16 cellular contexts compared by ENCODE assay signal in the genomic region with DNA sequence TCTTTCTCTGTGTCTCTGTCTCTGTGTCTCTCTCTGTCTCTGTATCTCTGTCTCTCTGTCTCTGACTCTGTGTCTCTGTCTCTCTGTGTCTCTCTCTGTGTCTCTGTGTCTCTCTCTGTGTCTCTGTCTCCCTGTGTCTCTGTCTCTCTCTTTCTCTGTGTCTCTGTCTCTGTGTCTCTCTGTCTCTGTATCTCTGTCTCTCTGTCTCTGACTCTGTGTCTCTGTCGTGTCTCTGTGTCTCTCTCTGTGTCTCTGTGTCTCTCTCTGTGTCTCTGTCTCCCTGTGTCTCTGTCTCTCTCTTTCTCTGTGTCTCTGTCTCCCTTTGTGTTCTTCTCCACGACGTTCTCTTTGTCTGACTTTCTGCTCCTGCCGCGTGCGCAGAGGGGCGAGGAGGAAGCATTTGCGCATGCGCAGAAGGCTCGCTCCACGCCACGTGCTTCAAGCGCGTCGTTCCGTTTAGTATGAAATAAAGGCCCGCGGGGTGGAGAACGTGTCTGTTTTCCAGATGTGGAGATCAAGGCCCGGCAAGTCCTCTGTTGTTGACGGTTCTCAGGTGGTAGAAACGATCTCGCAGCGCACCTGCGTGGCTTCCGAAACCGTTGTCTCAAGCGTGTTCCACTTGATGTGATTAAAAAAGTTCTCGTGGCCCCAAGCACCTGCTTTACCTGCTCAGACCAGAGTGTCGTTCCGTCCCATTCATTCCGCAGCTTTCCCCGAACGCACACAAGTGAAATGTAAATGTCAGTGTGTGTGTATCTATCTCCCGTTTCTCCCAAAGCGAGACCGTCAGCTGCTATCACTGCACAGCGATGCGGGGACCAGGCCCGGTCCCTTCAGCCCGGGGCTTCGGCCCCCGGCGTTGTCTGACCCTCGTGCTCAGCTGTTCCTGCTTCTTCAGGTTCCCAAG. TPM values are rescaled to one million over a fixed set of nuclear protein-coding genes. Genes with fewer than 3 reads are reported as not detected.
DNase-seq lines count a peak whose midpoint lies in the region; TF ChIP-seq lines count a peak whose summit lies in the region.
"Not testable (repeated sequence)": the region's sequence is repeated elsewhere in the genome, so short reads cannot be mapped to it uniquely, and the experiment has no call there.
"Had no signal": no experiment of that assay in that cellular context is flagged by ENCODE, and none has a peak within 500 bp of the region (broad histone marks: within the 10 kb centered on the region; RNA-seq: fewer than 3 reads in every experiment).

No MANE protein-coding gene starts in this region.

- H3K9me3 ChIP-seq in CD4-positive, alpha-beta memory T cell (ENCODE audit: control insufficient read depth in 1 of 2, low read length in 2 of 2), result not testable (repeated sequence)

- not testable (repeated sequence) for H3K27me3 ChIP-seq in CD4-positive, alpha-beta memory T cell (ENCODE audit: insufficient read depth, low read length)

- H3K27ac ChIP-seq in CD4-positive, alpha-beta memory T cell (ENCODE audit: low read depth, low read length); coronary artery: not testable (repeated sequence)

- intact Hi-C loops in CD4-positive, alpha-beta memory T cell (cut with micrococcal nuclease), result not testable (repeated sequence)

- H3K27me3 Mint-ChIP-seq in CD4-positive, alpha-beta memory T cell, result peaks cover 0 to 11% of the 10 kb centered on the region in 2 donors
- peaks cover 23% of the 10 kb centered on the region for H3K27me3 Mint-ChIP-seq in IgD-negative memory B cell
- peaks cover 14 to 16% (median 15%) of the 10 kb centered on the region in 3 donors for H3K27me3 Mint-ChIP-seq in immature natural killer cell (ENCODE audit: low read depth in 3 of 3)
- peaks cover 31% of the 10 kb centered on the region for H3K27me3 Mint-ChIP-seq in neural crest cell (ENCODE audit: low read depth)
- H3K27me3 Mint-ChIP-seq in stimulated activated naive CD8-positive, alpha-beta T cell treated with anti-CD3 and anti-CD28 coated beads, Interleukin-15, Interleukin-2, amounts not matched to agents 100 ng/mL and 50 ng/mL, for 24 hours, result peaks cover 42% of the 10 kb centered on the region

- H3K4me3 ChIP-seq in CD4-positive, alpha-beta memory T cell (ENCODE audit: low read length in 2 of 2); coronary artery: not testable (repeated sequence)

- POLR2A ChIA-PET in CD4-positive, alpha-beta memory T cell (lab: Charles Lee; ENCODE audit: partially characterized antibody), result not testable (repeated sequence)

- peaks cover 0 to 35% (median 29%) of the 10 kb centered on the region in 8 donors for H3K9me3 Mint-ChIP-seq in CD4-positive, alpha-beta memory T cell
- peaks cover 0 to 16% (median 14%) of the 10 kb centered on the region in 3 donors for H3K9me3 Mint-ChIP-seq in IgD-negative memory B cell
- H3K9me3 Mint-ChIP-seq in immature natural killer cell, result peaks cover 9 to 21% (median 13%) of the 10 kb centered on the region in 6 donors
- peaks cover 27% of the 10 kb centered on the region for H3K9me3 Mint-ChIP-seq in neural crest cell
- peaks cover 16% of the 10 kb centered on the region for H3K9me3 Mint-ChIP-seq in stimulated activated naive CD8-positive, alpha-beta T cell treated with anti-CD3 and anti-CD28 coated beads, Interleukin-15, Interleukin-2, amounts not matched to agents 100 ng/mL and 50 ng/mL, for 24 hours

- H3K4me1 ChIP-seq in CD4-positive, alpha-beta memory T cell (ENCODE audit: insufficient read depth, low read length), result not testable (repeated sequence)

- peak overlapping the region in 4 of 8 donors; percentile 32 to 52 (median 45) for H3K4me3 Mint-ChIP-seq in CD4-positive, alpha-beta memory T cell
- H3K4me3 Mint-ChIP-seq in IgD-negative memory B cell (peak overlapping the region in 1 of 4 donors; percentile 52), neural crest cell (peak overlapping the region; percentile 76)
- not testable (repeated sequence) for H3K4me3 Mint-ChIP-seq in immature natural killer cell; stimulated activated naive CD8-positive, alpha-beta T cell treated with anti-CD3 and anti-CD28 coated beads, Interleukin-15, Interleukin-2, amounts not matched to agents 100 ng/mL and 50 ng/mL, for 24 hours

- peaks cover 6 to 16% (median 14%) of the 10 kb centered on the region in 4 donors for H3K4me1 Mint-ChIP-seq in CD4-positive, alpha-beta memory T cell
- not testable (repeated sequence) for H3K4me1 Mint-ChIP-seq in IgD-negative memory B cell; immature natural killer cell; stimulated activated naive CD8-positive, alpha-beta T cell treated with anti-CD3 and anti-CD28 coated beads, Interleukin-15, Interleukin-2, amounts not matched to agents 100 ng/mL and 50 ng/mL, for 24 hours (ENCODE audit: low read depth)
- peaks cover 12% of the 10 kb centered on the region for H3K4me1 Mint-ChIP-seq in neural crest cell

- not testable (repeated sequence) for TF ChIP-seq CTCF in coronary artery (IDR thresholded peaks at IDR 0.05); neural crest cell (conservative IDR thresholded peaks at IDR 0.05)

- H3K36me3 Mint-ChIP-seq in CD4-positive, alpha-beta memory T cell; IgD-negative memory B cell; immature natural killer cell; stimulated activated naive CD8-positive, alpha-beta T cell treated with anti-CD3 and anti-CD28 coated beads, Interleukin-15, Interleukin-2, amounts not matched to agents 100 ng/mL and 50 ng/mL, for 24 hours (ENCODE audit: low read depth): not testable (repeated sequence)
- peaks cover 22% of the 10 kb centered on the region for H3K36me3 Mint-ChIP-seq in neural crest cell (ENCODE audit: low read depth)

- H3K36me3 ChIP-seq in CD4-positive, alpha-beta memory T cell (ENCODE audit: insufficient read depth, low read length), result not testable (repeated sequence)

- H3K27ac Mint-ChIP-seq in CD4-positive, alpha-beta memory T cell, result peak overlapping the region in 6 of 7 donors; percentile 30 to 88 (median 82)
- H3K27ac Mint-ChIP-seq in IgD-negative memory B cell, result peak overlapping the region in 2 of 3 donors; percentile 53 to 56
- peak overlapping the region in 4 of 6 donors; percentile 37 to 77 (median 44) for H3K27ac Mint-ChIP-seq in immature natural killer cell
- H3K27ac Mint-ChIP-seq in neural crest cell (ENCODE audit: unreplicated experiment), result not testable (repeated sequence)
- peak overlapping the region; percentile 59 for H3K27ac Mint-ChIP-seq in stimulated activated naive CD8-positive, alpha-beta T cell treated with anti-CD3 and anti-CD28 coated beads, Interleukin-15, Interleukin-2, amounts not matched to agents 100 ng/mL and 50 ng/mL, for 24 hours

- not testable (repeated sequence) for DNase-seq in CD4-positive, alpha-beta memory T cell; immature natural killer cell; neural crest cell (ENCODE audit: low read depth, low spot score)
- DNase-seq in RPMI8226 (peak; percentile 30), coronary artery (ENCODE audit: low spot score) (peak; percentile 55)
- DNase-seq in activated CD8-positive, alpha-beta memory T cell treated with anti-CD3 and anti-CD28 coated beads for 24 hours, result peak; percentile 50

- CTCF ChIA-PET in CD4-positive, alpha-beta memory T cell (lab: Charles Lee; ENCODE audit: partially characterized antibody), result not testable (repeated sequence)

RNA-seq across cellular contexts. Expression of gene NEU4, which starts 14.8 kb away (rescaled TPM):
- under 1 TPM in 1 of 2 experiments, not detected in 1; 0.14 TPM for total RNA-seq in CD4-positive, alpha-beta memory T cell
- polyA plus RNA-seq in CD4-positive, alpha-beta memory T cell, result 1 to 10 TPM in 1 of 2 donors, not detected in 1; 1.3 TPM
- polyA plus RNA-seq in IgD-negative memory B cell (not detected), immature natural killer cell (not detected)
- total RNA-seq in neural crest cell, result 0.14 and 0.25 TPM in 2 replicates
- total RNA-seq: endothelial cell of umbilical vein, PC-3, sciatic nerve had no signal
- polyA plus RNA-seq: endothelial cell of umbilical vein, neural cell had no signal

RNA-seq across cellular contexts. Expression of gene PDCD1, which starts 34.9 kb away (rescaled TPM):
- total RNA-seq in CD4-positive, alpha-beta memory T cell, result 1 to 10 TPM; 5.9 to 6.2 TPM
- polyA plus RNA-seq in CD4-positive, alpha-beta memory T cell, result 10 to 100 TPM in 1 of 2 donors, 1 to 10 TPM in 1; 5.2 to 12.4 TPM
- polyA plus RNA-seq in IgD-negative memory B cell, result 0.19 TPM
- 1 to 10 TPM in 1 of 3 donors, not detected in 2; 3.3 TPM for polyA plus RNA-seq in immature natural killer cell
- total RNA-seq in neural crest cell, result not detected in 2 replicates
- total RNA-seq: dermis microvascular lymphatic vessel endothelial cell, endothelial cell of umbilical vein, NCI-H460, PC-3 had no signal
- polyA plus RNA-seq: endothelial cell of umbilical vein, neural cell had no signal

RNA-seq across cellular contexts. Expression of gene RTP5, which starts 45.7 kb away (rescaled TPM):
- total RNA-seq in CD4-positive, alpha-beta memory T cell, result under 1 TPM in 1 of 2 experiments, not detected in 1; 0.28 TPM
- not detected for polyA plus RNA-seq in CD4-positive, alpha-beta memory T cell
- polyA plus RNA-seq in IgD-negative memory B cell (not detected), immature natural killer cell (not detected)
- not detected in 2 replicates for total RNA-seq in neural crest cell
- total RNA-seq: activated B cell treated with CpG ODN at 0.5 μM for 24 hours, dermis microvascular lymphatic vessel endothelial cell, endothelial cell of umbilical vein, H1, NCI-H460, PC-3, sciatic nerve had no signal
- polyA plus RNA-seq: endothelial cell of umbilical vein, H1 had no signal

RNA-seq across cellular contexts. Expression of gene GAL3ST2, which starts 47.2 kb away (rescaled TPM):
- total RNA-seq in CD4-positive, alpha-beta memory T cell, result under 1 TPM in 1 of 2 experiments, not detected in 1; 0.39 TPM
- polyA plus RNA-seq in CD4-positive, alpha-beta memory T cell, result under 1 TPM in 1 of 2 donors, not detected in 1; 0.14 TPM
- polyA plus RNA-seq in IgD-negative memory B cell (not detected), immature natural killer cell (not detected)
- total RNA-seq in neural crest cell, result 0.28 TPM in 1 of 2 replicates, not detected in the other
- total RNA-seq: activated B cell treated with CpG ODN at 0.5 μM for 24 hours, dermis microvascular lymphatic vessel endothelial cell, endothelial cell of umbilical vein, H1, PC-3, sciatic nerve had no signal
- polyA plus RNA-seq: endothelial cell of umbilical vein, H1, neural cell had no signal
